1 cellular context compared by ENCODE assay signal in the genomic region with DNA sequence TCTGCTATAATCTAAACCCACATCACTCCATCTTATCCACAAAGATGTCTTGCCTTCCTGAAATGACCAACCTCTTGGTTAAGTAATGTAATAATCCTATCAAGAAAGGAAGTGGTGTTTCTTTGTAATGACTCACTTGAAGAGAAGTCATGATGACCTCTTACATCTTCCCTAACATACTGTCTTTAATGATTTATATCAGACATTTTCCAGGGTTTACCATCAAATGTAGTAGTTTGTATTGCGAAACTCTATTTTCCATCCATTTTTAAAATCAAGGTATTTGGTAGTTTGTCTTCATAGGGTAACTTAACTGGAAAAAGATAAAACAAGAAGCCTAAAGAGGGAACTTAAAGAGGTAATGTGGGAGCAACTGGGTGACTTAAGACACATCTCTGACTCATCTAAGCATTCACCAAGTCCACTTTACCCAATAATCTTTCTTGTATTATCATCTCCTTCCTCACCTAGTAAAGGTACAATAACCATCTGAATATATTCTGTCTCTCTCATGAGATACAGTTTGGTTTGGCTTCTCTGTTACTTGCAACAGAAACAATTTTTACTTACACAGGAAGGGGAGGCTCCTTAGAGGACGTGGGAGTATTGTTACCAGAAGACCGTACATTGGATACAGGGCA.
A peak's percentile ranks its signal among the peaks of the same experiment; 100 is the strongest.
TF ChIP-seq lines count a peak whose summit lies in the region.

No MANE protein-coding gene starts in this region.

TF ChIP-seq in HepG2, 621 proteins besides CTCF, POLR2A, EP300 and RAD21:
- TF ChIP-seq, protein P1, sequence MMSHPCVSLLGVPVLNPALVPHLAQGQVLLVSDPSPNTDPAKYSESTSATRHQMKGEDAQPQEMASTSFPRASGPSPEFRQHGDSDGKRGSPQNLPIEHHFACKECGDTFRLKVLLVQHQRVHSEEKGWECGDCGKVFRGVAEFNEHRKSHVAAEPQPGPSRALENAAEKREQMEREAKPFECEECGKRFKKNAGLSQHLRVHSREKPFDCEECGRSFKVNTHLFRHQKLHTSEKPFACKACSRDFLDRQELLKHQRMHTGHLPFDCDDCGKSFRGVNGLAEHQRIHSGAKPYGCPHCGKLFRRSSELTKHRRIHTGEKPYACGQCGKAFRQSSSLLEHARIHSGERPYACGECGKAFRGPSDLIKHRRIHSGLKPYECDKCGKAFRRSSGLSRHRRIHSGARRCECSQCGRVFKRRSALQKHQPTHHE (CRISPR knock-in tag; IDR thresholded peaks at IDR 0.05; ENCODE audit: borderline replicate concordance), result no peak
- peak; percentile 60 for TF ChIP-seq CEBPB (IDR thresholded peaks at IDR 0.05; ENCODE audit: borderline replicate concordance, low read depth, low read length)
